Comparison of ENCODE assay signal across 9 cellular contexts in genomic region chr7:26550492-26550891, GRCh38.
"Had no signal": no experiment of that assay in that cellular context is flagged by ENCODE, and none has a peak within 500 bp of the region (broad histone marks: within the 10 kb centered on the region; RNA-seq: fewer than 3 reads in every experiment).

No MANE protein-coding gene starts in this region.

- H3K4me3 ChIP-seq: cardiac muscle cell, pancreas had no signal

- H3K4me3 Mint-ChIP-seq: naive thymus-derived CD8-positive, alpha-beta T cell; stimulated activated naive CD8-positive, alpha-beta T cell treated with anti-CD3 and anti-CD28 coated beads, Interleukin-15, amount 100 ng/mL, for 72 hours; type B pancreatic cell had no signal

- H3K36me3 Mint-ChIP-seq: naive thymus-derived CD8-positive, alpha-beta T cell; type B pancreatic cell had no signal

- H3K9me3 Mint-ChIP-seq: stimulated activated naive CD8-positive, alpha-beta T cell treated with anti-CD3 and anti-CD28 coated beads, Interleukin-15, amount 100 ng/mL, for 72 hours; type B pancreatic cell had no signal

- H3K27ac ChIP-seq: cardiac muscle cell had no signal

- H3K4me1 Mint-ChIP-seq: stimulated activated naive CD8-positive, alpha-beta T cell treated with anti-CD3 and anti-CD28 coated beads, Interleukin-15, amount 100 ng/mL, for 72 hours had no signal

- DNase-seq: activated naive CD4-positive, alpha-beta T cell treated with Interleukin-2 at 50 U/mL for 16 hours; activated T-cell treated with anti-CD3 and anti-CD28 coated beads for 4 hours; erythroblast; naive thymus-derived CD8-positive, alpha-beta T cell; pancreas; stimulated activated CD4-positive, alpha-beta T cell treated with anti-CD3 and anti-CD28 coated beads, Interleukin-1b, Interleukin-23, amount 100 ng/mL, for 48 hours; stimulated activated naive CD8-positive, alpha-beta T cell treated with anti-CD3 and anti-CD28 coated beads, Interleukin-15, amount 100 ng/mL, for 72 hours had no signal

- H3K36me3 ChIP-seq: cardiac muscle cell, pancreas had no signal

- H3K27ac Mint-ChIP-seq: naive thymus-derived CD8-positive, alpha-beta T cell; type B pancreatic cell had no signal

- ATAC-seq: naive thymus-derived CD8-positive, alpha-beta T cell; stimulated activated naive CD8-positive, alpha-beta T cell treated with anti-CD3 and anti-CD28 coated beads, Interleukin-15, amount 100 ng/mL, for 72 hours had no signal

- H3K9me3 ChIP-seq: pancreas had no signal

- H3K27me3 ChIP-seq: cardiac muscle cell had no signal

- H3K4me1 ChIP-seq: pancreas had no signal
